Comparison of ENCODE assay signal across 10 cellular contexts in genomic region chr7:101947899-101948298, GRCh38.
DNase-seq lines count a peak whose midpoint lies in the region; ATAC-seq and TF ChIP-seq lines count a peak whose summit lies in the region.
"Had no signal": no experiment of that assay in that cellular context is flagged by ENCODE, and none has a peak within 500 bp of the region (broad histone marks: within the 10 kb centered on the region; RNA-seq: fewer than 3 reads in every experiment).

No MANE protein-coding gene starts in this region.

- DNase-seq in fibroblast of the aortic adventitia (ENCODE audit: low read depth) (peak; percentile 26), retinal pigment epithelial cell (ENCODE audit: low read depth) (peak; percentile 81), inferior parietal cortex (ENCODE audit: extremely low spot score) (no peak), AG20443 (ENCODE audit: low spot score) (no peak), HK-2 (ENCODE audit: unreplicated experiment) (no peak)
- DNase-seq: activated CD4-positive, alpha-beta T cell treated with anti-CD3 and anti-CD28 coated beads, Interleukin-2, amount 10 ng/mL, durations not matched to agents 7 days and 5 days had no signal

- no peak for ATAC-seq in HG02973 (IDR thresholded peaks at IDR 0.05; ENCODE audit: unreplicated experiment)

- no peak for TF ChIP-seq RAD21 in Ishikawa (IDR thresholded peaks at IDR 0.05; ENCODE audit: low read depth)

- TF ChIP-seq CTCF in fibroblast of the aortic adventitia (IDR thresholded peaks at IDR 0.05; ENCODE audit: insufficient read depth, low read length), result no peak
- no peak for TF ChIP-seq CTCF in retinal pigment epithelial cell (conservative IDR thresholded peaks at IDR 0.05; ENCODE audit: low read depth, low read length)

- no peak for TF ChIP-seq EP300 in Ishikawa (IDR thresholded peaks at IDR 0.05; ENCODE audit: borderline replicate concordance)

- H3K4me3 ChIP-seq in fibroblast of the aortic adventitia (ENCODE audit: low read depth, low read length) (no peak overlapping the region), retinal pigment epithelial cell (ENCODE audit: low read length) (no peak overlapping the region)
- H3K4me3 ChIP-seq: lung had no signal

TF ChIP-seq in Ishikawa, 13 proteins besides CTCF, POLR2A, EP300 and RAD21:
- TF ChIP-seq CREB1 (IDR thresholded peaks at IDR 0.05; ENCODE audit: low read depth), result no peak
- no peak for TF ChIP-seq MAX (IDR thresholded peaks at IDR 0.05)
- TF ChIP-seq YY1 (IDR thresholded peaks at IDR 0.05; ENCODE audit: low read depth), result no peak
- peak; percentile 42; the same call in 1 of the 2 replicates for TF ChIP-seq TCF12 (IDR thresholded peaks at IDR 0.05; ENCODE audit: low read depth)
- TF ChIP-seq FOXM1 (IDR thresholded peaks at IDR 0.05; ENCODE audit: borderline replicate concordance, low read depth), result no peak
- 0 out of 2 replicates have a peak, but pooled peaks have one; percentile 9 for TF ChIP-seq TEAD4 (IDR thresholded peaks at IDR 0.05)
- TF ChIP-seq NFIC (IDR thresholded peaks at IDR 0.05), result peak; percentile 72
- TF ChIP-seq TAF1 (IDR thresholded peaks at IDR 0.05; ENCODE audit: low read depth), result no peak

TF ChIP-seq in PFSK-1, 5 proteins besides CTCF, POLR2A, EP300 and RAD21:
- TF ChIP-seq REST (IDR thresholded peaks at IDR 0.05; ENCODE audit: insufficient read depth in 1 of 2, low read depth in 2 of 2, low read length in 2 of 2) (0 out of 4 replicates have a peak, but pooled peaks of 1 of the 2 experiments have one; percentile 42), SIN3A (IDR thresholded peaks at IDR 0.05; ENCODE audit: borderline replicate concordance, insufficient read depth, low read length) (no peak), TAF1 (IDR thresholded peaks at IDR 0.05; ENCODE audit: borderline replicate concordance, insufficient read depth, low read length) (no peak), FOXP2 (optimal IDR thresholded peaks at IDR 0.05; ENCODE audit: borderline replicate concordance, extremely low read depth, extremely low read length, insufficient read depth) (peak; percentile 57), POLR2AphosphoS5 (IDR thresholded peaks at IDR 0.05; ENCODE audit: low read depth, low read length) (no peak)

Comparison
In these comparisons a context has a peak if more than half of its experiments do, and no peak if none do; other contexts are left out.
1. DNase-seq: peak in fibroblast of the aortic adventitia (single experiment) and retinal pigment epithelial cell (single experiment); none in inferior parietal cortex (single experiment), AG20443 (single experiment) and HK-2 (single experiment).